19 cellular contexts compared by ENCODE assay signal in the genomic region with DNA sequence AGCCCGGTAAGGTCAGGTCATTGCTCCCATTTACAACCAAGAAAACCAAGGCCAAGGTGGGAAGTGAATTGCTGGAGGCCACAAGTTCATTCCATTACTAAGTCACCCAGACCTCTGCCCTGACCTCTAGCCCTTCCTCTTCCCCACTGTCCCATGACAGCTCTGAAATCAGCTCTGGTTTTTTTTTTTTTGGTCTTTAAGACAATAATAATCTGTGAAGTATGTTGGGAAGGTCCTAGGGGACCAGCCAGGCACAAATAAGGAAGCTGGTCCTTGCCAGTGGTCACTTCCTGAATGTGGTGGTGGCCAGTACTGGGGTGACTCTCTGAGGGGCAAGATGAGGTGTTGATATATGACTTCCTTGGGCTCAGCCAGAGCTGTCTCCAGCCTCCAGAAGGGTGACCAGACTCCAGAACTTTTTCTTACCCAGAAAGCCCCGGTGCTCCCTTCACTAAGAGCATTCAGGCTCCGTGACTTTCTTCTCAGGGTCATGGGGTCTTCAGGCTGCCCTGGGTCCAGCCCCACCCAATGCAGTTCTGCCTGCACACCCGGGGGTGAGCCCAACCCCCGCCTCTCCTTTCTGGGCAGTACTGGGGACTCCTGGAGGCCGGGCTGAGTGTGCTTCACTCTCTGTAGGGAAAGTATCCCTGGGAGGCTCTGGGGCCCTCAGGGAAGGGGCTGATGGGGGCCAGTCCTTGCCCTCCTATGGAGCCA.
DNase-seq lines count a peak whose midpoint lies in the region; ATAC-seq and TF ChIP-seq lines count a peak whose summit lies in the region.
"Had no signal": no experiment of that assay in that cellular context is flagged by ENCODE, and none has a peak within 500 bp of the region (broad histone marks: within the 10 kb centered on the region; RNA-seq: fewer than 3 reads in every experiment).

No MANE protein-coding gene starts in this region.

- H3K4me1 Mint-ChIP-seq in Caco-2 (ENCODE audit: low read depth, unreplicated experiment): no peaks in the 10 kb centered on the region
- no peaks in the 10 kb centered on the region for H3K4me1 Mint-ChIP-seq in activated T-cell treated with anti-CD3 and anti-CD28 coated beads, Interleukin-2, amount 50 U/mL, for 24 hours (ENCODE audit: low read depth)
- H3K4me1 Mint-ChIP-seq: CD4-positive, alpha-beta memory T cell had no signal

- peak; percentile 43 for DNase-seq in AG08395 (ENCODE audit: low spot score)
- DNase-seq in GM23248: peak; percentile 39
- DNase-seq in esophagus muscularis mucosa (ENCODE audit: extremely low spot score): peak; percentile 89
- DNase-seq in posterior vena cava (ENCODE audit: low spot score): peak; percentile 62
- no peak for DNase-seq in Caco-2
- no peak for DNase-seq in activated T-cell treated with anti-CD3 and anti-CD28 coated beads, Interleukin-2, amount 50 U/mL, for 24 hours
- DNase-seq: ACHN; BE2C; CD4-positive, alpha-beta memory T cell; DMS79; Kasumi-1; NCI-H1417 treated with DMSO at 0.1 percent for 48 hours; NCI-H1930; NCI-H446; NCI-H69 had no signal

- H3K27ac Mint-ChIP-seq in Caco-2 (ENCODE audit: unreplicated experiment): no peak overlapping the region
- no peak overlapping the region for H3K27ac Mint-ChIP-seq in activated T-cell treated with anti-CD3 and anti-CD28 coated beads, Interleukin-2, amount 50 U/mL, for 24 hours
- H3K27ac Mint-ChIP-seq: CD4-positive, alpha-beta memory T cell had no signal

- no peaks in the 10 kb centered on the region for H3K36me3 Mint-ChIP-seq in Caco-2 (ENCODE audit: insufficient read depth, unreplicated experiment)
- H3K36me3 Mint-ChIP-seq in activated T-cell treated with anti-CD3 and anti-CD28 coated beads, Interleukin-2, amount 50 U/mL, for 24 hours (ENCODE audit: low read depth): no peaks in the 10 kb centered on the region
- H3K36me3 Mint-ChIP-seq: CD4-positive, alpha-beta memory T cell had no signal

- H3K79me2 ChIP-seq in GM23248 (ENCODE audit: insufficient read depth): no peaks in the 10 kb centered on the region

- no peaks in the 10 kb centered on the region for H3K27me3 ChIP-seq in GM23248 (replicated peaks; ENCODE audit: insufficient read depth)
- H3K27me3 ChIP-seq in esophagus muscularis mucosa: peaks cover 0 to 49% (median 0%) of the 10 kb centered on the region in 4 donors
- H3K27me3 ChIP-seq in Caco-2 (replicated peaks; ENCODE audit: control insufficient read depth, insufficient read depth, low read length): no peaks in the 10 kb centered on the region
- H3K27me3 ChIP-seq: BE2C, SJSA1 had no signal

- H3K4me1 ChIP-seq in GM23248 (ENCODE audit: insufficient read depth) (peaks cover 14% of the 10 kb centered on the region; the same call in 1 of the 2 replicates), esophagus muscularis mucosa (no peaks in the 10 kb centered on the region), Caco-2 (no peaks in the 10 kb centered on the region)
- H3K4me1 ChIP-seq: BE2C, HAP-1, SJSA1 had no signal

- WGBS in GM23248 (ENCODE audit: low coverage in 1 of 2, low lambda C conversion rate in 2 of 2, missing lambda C conversion rate in 2 of 2), 2 experiments: 34 to 36% methylated on average over 6 of the region's 6 CpGs
- WGBS in esophagus muscularis mucosa: 65% methylated on average over 5 of the region's 6 CpGs

- no peak for TF ChIP-seq POLR2A in esophagus muscularis mucosa (IDR thresholded peaks at IDR 0.05; ENCODE audit: low read depth)

- intact Hi-C loops in esophagus muscularis mucosa (cut with DNase I) (no loop called here), posterior vena cava (cut with DNase I) (no loop called here), Caco-2 (cut with micrococcal nuclease; ENCODE audit: unreplicated experiment) (no loop called here)

- H4K20me1 ChIP-seq in GM23248 (ENCODE audit: insufficient read depth): no peaks in the 10 kb centered on the region

- H3K36me3 ChIP-seq in GM23248 (ENCODE audit: low read depth): no peaks in the 10 kb centered on the region
- no peaks in the 10 kb centered on the region for H3K36me3 ChIP-seq in esophagus muscularis mucosa
- no peaks in the 10 kb centered on the region for H3K36me3 ChIP-seq in Caco-2 (ENCODE audit: control insufficient read depth, insufficient read depth, low read length)
- H3K36me3 ChIP-seq: BE2C, HAP-1, SJSA1 had no signal

- no peaks in the 10 kb centered on the region for H3K9me3 Mint-ChIP-seq in Caco-2 (ENCODE audit: unreplicated experiment)
- peaks cover 7% of the 10 kb centered on the region for H3K9me3 Mint-ChIP-seq in activated T-cell treated with anti-CD3 and anti-CD28 coated beads, Interleukin-2, amount 50 U/mL, for 24 hours

- no peak overlapping the region for H3K4me3 Mint-ChIP-seq in Caco-2 (ENCODE audit: unreplicated experiment)
- H3K4me3 Mint-ChIP-seq in activated T-cell treated with anti-CD3 and anti-CD28 coated beads, Interleukin-2, amount 50 U/mL, for 24 hours: no peak overlapping the region
- H3K4me3 Mint-ChIP-seq: CD4-positive, alpha-beta memory T cell had no signal

- H3K27ac ChIP-seq in GM23248: no peak overlapping the region
- H3K27ac ChIP-seq in esophagus muscularis mucosa (replicated peaks in 1 of 4): no peak overlapping the region
- H3K27ac ChIP-seq: RWPE1, SJSA1 had no signal

- no peak for TF ChIP-seq CTCF in esophagus muscularis mucosa (IDR thresholded peaks at IDR 0.05)
- no peak for TF ChIP-seq CTCF in Caco-2 (IDR thresholded peaks at IDR 0.05; ENCODE audit: insufficient read depth in 1 of 2, low read depth in 1 of 2, low read length in 1 of 2, severe bottlenecking in 1 of 2, unreplicated experiment in 1 of 2)

- no peak overlapping the region for H2AFZ ChIP-seq in GM23248

- TF ChIP-seq EP300 in esophagus muscularis mucosa (IDR thresholded peaks at IDR 0.05): no peak

- POLR2A ChIA-PET in Caco-2 (lab: Charles Lee): no interaction called here

- peaks cover 13% of the 10 kb centered on the region; the same call in 1 of the 2 replicates for H3F3A ChIP-seq in GM23248 (ENCODE audit: insufficient read depth)

- H3K27me3 Mint-ChIP-seq in Caco-2 (ENCODE audit: insufficient read depth, unreplicated experiment): no peaks in the 10 kb centered on the region
- peaks cover 26% of the 10 kb centered on the region for H3K27me3 Mint-ChIP-seq in activated T-cell treated with anti-CD3 and anti-CD28 coated beads, Interleukin-2, amount 50 U/mL, for 24 hours

- no peak overlapping the region for H3K9ac ChIP-seq in GM23248

- H3K9me2 ChIP-seq in GM23248 (ENCODE audit: insufficient read depth): no peaks in the 10 kb centered on the region

- no peak for ATAC-seq in GM21528 (IDR thresholded peaks at IDR 0.05; ENCODE audit: low FRiP score, unreplicated experiment)

- no peaks in the 10 kb centered on the region for H3K9me3 ChIP-seq in GM23248 (ENCODE audit: low read depth)
- H3K9me3 ChIP-seq in esophagus muscularis mucosa: peaks cover 0 to 12% (median 8%) of the 10 kb centered on the region in 4 donors
- no peaks in the 10 kb centered on the region for H3K9me3 ChIP-seq in Caco-2
- H3K9me3 ChIP-seq: BE2C had no signal

- in situ Hi-C loops in GM23248 (cut with MboI): no loop called here

- H3K4me2 ChIP-seq in GM23248 (ENCODE audit: unreplicated experiment): no peak overlapping the region

- CTCF ChIA-PET in Caco-2 (lab: Charles Lee): no interaction called here

- BruUV-seq in Caco-2 (replicated peaks; lab: Mats Ljungman, UMichigan): no TSS peak

- H3K4me3 ChIP-seq in GM23248 (no peak overlapping the region), esophagus muscularis mucosa (no peak overlapping the region), Caco-2 (ENCODE audit: low read depth, low read length) (no peak overlapping the region)
- H3K4me3 ChIP-seq: HAP-1, SJSA1 had no signal

Comparison
In these comparisons a context has a peak if more than half of its experiments do, and no peak if none do; other contexts are left out.
1. DNase-seq: peak in AG08395 (single experiment), GM23248 (single experiment), esophagus muscularis mucosa (single experiment) and posterior vena cava (single experiment); none in Caco-2 (0 of 2) and activated T-cell treated with anti-CD3 and anti-CD28 coated beads, Interleukin-2, amount 50 U/mL, for 24 hours (single experiment).